In genomic region chr7:47573758-47574472, GRCh38 we compare ENCODE assay signal across 1 cellular context.
TF ChIP-seq lines count a peak whose summit lies in the region.

No MANE protein-coding gene starts in this region.

TF ChIP-seq in HepG2, 621 proteins besides CTCF, POLR2A, EP300 and RAD21 (continued from another document and continues in another):
- TF ChIP-seq DZIP1 (CRISPR knock-in tag; IDR thresholded peaks at IDR 0.05), result no peak
- no peak for TF ChIP-seq THAP9 (CRISPR knock-in tag; IDR thresholded peaks at IDR 0.05; ENCODE audit: borderline replicate concordance)
- TF ChIP-seq SRY (CRISPR knock-in tag; IDR thresholded peaks at IDR 0.05), result no peak
- TF ChIP-seq PAXIP1 (CRISPR knock-in tag; conservative IDR thresholded peaks at IDR 0.05), result peak; percentile 80
- peak; percentile 47; the same call in 1 of the 2 replicates for TF ChIP-seq ONECUT2 (CRISPR knock-in tag; IDR thresholded peaks at IDR 0.05)
- no peak for TF ChIP-seq AKAP8 (CRISPR knock-in tag; IDR thresholded peaks at IDR 0.05)
- 0 out of 2 replicates have a peak, but pooled peaks have one; percentile 32 for TF ChIP-seq BORCS8-MEF2B (CRISPR knock-in tag; IDR thresholded peaks at IDR 0.05)
- no peak for TF ChIP-seq ZFP82 (CRISPR knock-in tag; IDR thresholded peaks at IDR 0.05; ENCODE audit: borderline replicate concordance)
- peak; percentile 27; the same call in 1 of the 2 replicates for TF ChIP-seq ZNF580 (CRISPR knock-in tag; IDR thresholded peaks at IDR 0.05; ENCODE audit: borderline replicate concordance, low read depth)
- 0 out of 2 replicates have a peak, but pooled peaks have one; percentile 24 for TF ChIP-seq MIER3 (CRISPR knock-in tag; IDR thresholded peaks at IDR 0.05; ENCODE audit: borderline replicate concordance)
- peak; percentile 57; the same call in 1 of the 2 replicates for TF ChIP-seq FOXO1 (CRISPR knock-in tag; IDR thresholded peaks at IDR 0.05)
- TF ChIP-seq ETV5 (CRISPR knock-in tag; IDR thresholded peaks at IDR 0.05; ENCODE audit: borderline replicate concordance), result peak; percentile 30; the same call in 1 of the 2 replicates
- TF ChIP-seq PREB (CRISPR knock-in tag; IDR thresholded peaks at IDR 0.05), result no peak
- TF ChIP-seq ZNF7 (CRISPR knock-in tag; IDR thresholded peaks at IDR 0.05), result no peak
- TF ChIP-seq RXRB (CRISPR knock-in tag; IDR thresholded peaks at IDR 0.05; ENCODE audit: borderline replicate concordance), result peak; percentile 51; the same call in 1 of the 2 replicates
- no peak for TF ChIP-seq FOXP1 (IDR thresholded peaks at IDR 0.05)
- TF ChIP-seq FOXP1 (CRISPR knock-in tag; IDR thresholded peaks at IDR 0.05), result peak; percentile 45
- TF ChIP-seq DRAP1 (CRISPR knock-in tag; IDR thresholded peaks at IDR 0.05), result 0 out of 2 replicates have a peak, but pooled peaks have one; percentile 38
- TF ChIP-seq SAP130 (CRISPR knock-in tag; IDR thresholded peaks at IDR 0.05; ENCODE audit: low read depth), result peak; percentile 77
- TF ChIP-seq TCF7L2 (IDR thresholded peaks at IDR 0.05; ENCODE audit: low read depth, low read length), result no peak
- peak; percentile 65; the same call in 1 of the 2 replicates for TF ChIP-seq SOX5 (CRISPR knock-in tag; IDR thresholded peaks at IDR 0.05; ENCODE audit: borderline replicate concordance)
- 0 out of 2 replicates have a peak, but pooled peaks have one; percentile 28 for TF ChIP-seq TFE3 (CRISPR knock-in tag; IDR thresholded peaks at IDR 0.05)
- 0 out of 2 replicates have a peak, but pooled peaks have one; percentile 40 for TF ChIP-seq KMT2A (CRISPR knock-in tag; IDR thresholded peaks at IDR 0.05)
- TF ChIP-seq GLMP (CRISPR knock-in tag; IDR thresholded peaks at IDR 0.05; ENCODE audit: borderline replicate concordance), result no peak
- peak; percentile 93 for TF ChIP-seq TEAD3 (CRISPR knock-in tag; optimal IDR thresholded peaks at IDR 0.05; ENCODE audit: borderline replicate concordance)
- TF ChIP-seq GLI4 (CRISPR knock-in tag; IDR thresholded peaks at IDR 0.05; ENCODE audit: borderline replicate concordance), result 0 out of 2 replicates have a peak, but pooled peaks have one; percentile 52
- peak; percentile 65 for TF ChIP-seq HDAC1 (CRISPR knock-in tag; IDR thresholded peaks at IDR 0.05)
- TF ChIP-seq RFX1 (IDR thresholded peaks at IDR 0.05), result no peak
- TF ChIP-seq MAZ (IDR thresholded peaks at IDR 0.05; ENCODE audit: borderline replicate concordance, low read depth, low read length), result no peak
- TF ChIP-seq MAZ (CRISPR knock-in tag; IDR thresholded peaks at IDR 0.05; ENCODE audit: low read depth), result no peak
- 0 out of 2 replicates have a peak, but pooled peaks have one; percentile 56 for TF ChIP-seq HOMEZ (CRISPR knock-in tag; IDR thresholded peaks at IDR 0.05; ENCODE audit: low read depth)
- TF ChIP-seq REPIN1 (CRISPR knock-in tag; IDR thresholded peaks at IDR 0.05; ENCODE audit: borderline replicate concordance, low read depth), result peak; percentile 22; the same call in 1 of the 2 replicates
- TF ChIP-seq ZFP62 (CRISPR knock-in tag; IDR thresholded peaks at IDR 0.05), result no peak
- no peak for TF ChIP-seq ZNF484 (CRISPR knock-in tag; IDR thresholded peaks at IDR 0.05; ENCODE audit: borderline replicate concordance, low read depth)
- TF ChIP-seq TBL1XR1 (IDR thresholded peaks at IDR 0.05; ENCODE audit: borderline replicate concordance, low read length, partially characterized antibody), result no peak
- TF ChIP-seq MED8 (CRISPR knock-in tag; IDR thresholded peaks at IDR 0.05; ENCODE audit: insufficient replicate concordance), result peak; percentile 35
- TF ChIP-seq ZNF83 (CRISPR knock-in tag; IDR thresholded peaks at IDR 0.05; ENCODE audit: borderline replicate concordance), result no peak
- peak; percentile 36; the same call in 1 of the 2 replicates for TF ChIP-seq FOXJ3 (CRISPR knock-in tag; IDR thresholded peaks at IDR 0.05; ENCODE audit: borderline replicate concordance)
